Comparison of ENCODE assay signal across 27 cellular contexts in genomic region chr13:106078191-106078590, GRCh38.
DNase-seq lines count a peak whose midpoint lies in the region; FAIRE-seq and TF ChIP-seq lines count a peak whose summit lies in the region.
"Had no signal": no experiment of that assay in that cellular context is flagged by ENCODE, and none has a peak within 500 bp of the region (broad histone marks: within the 10 kb centered on the region; RNA-seq: fewer than 3 reads in every experiment).

No MANE protein-coding gene starts in this region.

- no peaks in the 10 kb centered on the region for H3K9me3 ChIP-seq in vagina
- H3K9me3 ChIP-seq: ovary had no signal

- H3K4ac ChIP-seq in mesendoderm (ENCODE audit: low read depth, low read length): no peak overlapping the region

- no peak overlapping the region for H3K18ac ChIP-seq in mesendoderm (ENCODE audit: low read length)

- no peak overlapping the region for H3K23ac ChIP-seq in mesendoderm (ENCODE audit: low read length)

- TF ChIP-seq CTCF in bronchial epithelial cell (IDR thresholded peaks at IDR 0.05; ENCODE audit: insufficient read depth, low read length, severe bottlenecking) (no peak), GM20000 (IDR thresholded peaks at IDR 0.05; ENCODE audit: extremely low read depth, missing control alignments) (no peak), vagina (IDR thresholded peaks at IDR 0.05) (no peak)

- H3K4me2 ChIP-seq in mesendoderm (ENCODE audit: low read length): no peak overlapping the region
- H3K4me2 ChIP-seq: smooth muscle cell had no signal

- H3K9ac ChIP-seq in mesendoderm (ENCODE audit: low read length): no peak overlapping the region

- FAIRE-seq in bronchial epithelial cell (lab: Jason Lieb, UNC): no peak
- FAIRE-seq: D721Med, TTC549 had no signal

- H3K79me2 ChIP-seq in mesendoderm (ENCODE audit: control insufficient read depth, insufficient read depth, low read length): no peaks in the 10 kb centered on the region

- H4K5ac ChIP-seq in mesendoderm (ENCODE audit: low read length): no peak overlapping the region

- no peaks in the 10 kb centered on the region for H3K79me1 ChIP-seq in mesendoderm (ENCODE audit: low read length)

- H3K4me1 ChIP-seq in mesendoderm (ENCODE audit: control insufficient read depth, low read depth, low read length) (peaks cover 2% of the 10 kb centered on the region), vagina (no peaks in the 10 kb centered on the region)

- H3K27me3 ChIP-seq in bronchial epithelial cell (ENCODE audit: control insufficient read depth, insufficient read depth, low read length) (no peaks in the 10 kb centered on the region), mesendoderm (ENCODE audit: insufficient read depth, low read length, poor library complexity) (no peaks in the 10 kb centered on the region), vagina (no peaks in the 10 kb centered on the region)
- H3K27me3 ChIP-seq: ovary had no signal

- H3K36me3 ChIP-seq in bronchial epithelial cell (ENCODE audit: control insufficient read depth, insufficient read depth, low read length): no peaks in the 10 kb centered on the region
- H3K36me3 ChIP-seq in mesendoderm (ENCODE audit: control insufficient read depth, insufficient read depth, low read length): no peaks in the 10 kb centered on the region
- no peaks in the 10 kb centered on the region for H3K36me3 ChIP-seq in vagina
- H3K36me3 ChIP-seq: ovary had no signal

- H3K56ac ChIP-seq in mesendoderm (ENCODE audit: low read length): no peak overlapping the region

- H2BK120ac ChIP-seq in mesendoderm (ENCODE audit: low read depth, low read length): no peak overlapping the region

- intact Hi-C loops in vagina (cut with DNase I): no loop called here

- H2BK15ac ChIP-seq in mesendoderm (replicated peaks; ENCODE audit: low read depth): no peak overlapping the region

- no peak for TF ChIP-seq POLR2A in vagina (IDR thresholded peaks at IDR 0.05)

- H2AK5ac ChIP-seq in mesendoderm (ENCODE audit: low read length): no peak overlapping the region

- H2BK5ac ChIP-seq in mesendoderm (ENCODE audit: low read length): no peak overlapping the region

- WGBS in mesendoderm (ENCODE audit: extremely low coverage, insufficient coverage, low lambda C conversion rate): no CpG with 5 or more reads among the region's 1 CpG

- H3K27ac ChIP-seq in mesendoderm (ENCODE audit: low read depth, low read length): no peak overlapping the region
- no peak overlapping the region for H3K27ac ChIP-seq in vagina
- H3K27ac ChIP-seq: coronary artery, epithelial cell of prostate, ovary had no signal

- peak; percentile 30 for DNase-seq in EH (ENCODE audit: low read depth)
- DNase-seq in M059J (ENCODE audit: low read depth): peak; percentile 8
- DNase-seq in bronchial epithelial cell (ENCODE audit: low read depth): peak; percentile 12
- DNase-seq in mesendoderm: peak; percentile 95
- no peak for DNase-seq in GM20000 (ENCODE audit: low spot score)
- no peak for DNase-seq in NCI-H1105 treated with DMSO at 0.1 percent for 48 hours (lab: John Stamatoyannopoulos, UW)
- no peak for DNase-seq in HK-2 (ENCODE audit: unreplicated experiment)
- DNase-seq in vagina (ENCODE audit: extremely low spot score in 2 of 2): no peak
- DNase-seq: activated CD8-positive, alpha-beta memory T cell treated with anti-CD3 and anti-CD28 coated beads, Interleukin-2, amount 50 U/mL, for 4 hours; activated naive CD4-positive, alpha-beta T cell treated with Interleukin-2 at 50 U/mL for 16 hours; CD4-positive, alpha-beta T cell; DND-41; effector CD8-positive, alpha-beta T cell; NCI-H1092; NCI-H187; NCI-H526 treated with DMSO at 0.1 percent for 48 hours; ovary; PC-3; retina; stimulated activated naive CD8-positive, alpha-beta T cell treated with anti-CD3 and anti-CD28 coated beads, Interleukin-15, Interleukin-2, amounts not matched to agents 100 U/mL and 50 U/mL, for 24 hours; T-helper 17 cell had no signal

- no peak overlapping the region for H4K8ac ChIP-seq in mesendoderm (ENCODE audit: low read depth, low read length)

- H3K4me3 ChIP-seq in bronchial epithelial cell (ENCODE audit: low read depth, low read length) (no peak overlapping the region), mesendoderm (ENCODE audit: low read length) (no peak overlapping the region), vagina (no peak overlapping the region)
- H3K4me3 ChIP-seq: coronary artery, lung, ovary, smooth muscle cell had no signal

Comparison
In these comparisons a context has a peak if more than half of its experiments do, and no peak if none do; other contexts are left out.
1. DNase-seq: peak in EH (single experiment), M059J (single experiment), bronchial epithelial cell (single experiment) and mesendoderm (single experiment); none in GM20000 (single experiment), NCI-H1105 treated with DMSO at 0.1 percent for 48 hours (single experiment), HK-2 (single experiment) and vagina (0 of 2).